In genomic region chr3:52183786-52184445, GRCh38 we compare ENCODE assay signal across 1 cellular context.
TF ChIP-seq lines count a peak whose summit lies in the region.

No MANE protein-coding gene starts in this region.

TF ChIP-seq in HepG2, 621 proteins besides CTCF, POLR2A, EP300 and RAD21:
- TF ChIP-seq CHD4 (IDR thresholded peaks at IDR 0.05; ENCODE audit: borderline replicate concordance, low read length) (no peak), ZBTB10 (CRISPR knock-in tag; IDR thresholded peaks at IDR 0.05; ENCODE audit: borderline replicate concordance) (no peak), THRA (CRISPR knock-in tag; IDR thresholded peaks at IDR 0.05; ENCODE audit: borderline replicate concordance) (no peak)
